ENCODE assay signal across 30 cellular contexts in the genomic region with DNA sequence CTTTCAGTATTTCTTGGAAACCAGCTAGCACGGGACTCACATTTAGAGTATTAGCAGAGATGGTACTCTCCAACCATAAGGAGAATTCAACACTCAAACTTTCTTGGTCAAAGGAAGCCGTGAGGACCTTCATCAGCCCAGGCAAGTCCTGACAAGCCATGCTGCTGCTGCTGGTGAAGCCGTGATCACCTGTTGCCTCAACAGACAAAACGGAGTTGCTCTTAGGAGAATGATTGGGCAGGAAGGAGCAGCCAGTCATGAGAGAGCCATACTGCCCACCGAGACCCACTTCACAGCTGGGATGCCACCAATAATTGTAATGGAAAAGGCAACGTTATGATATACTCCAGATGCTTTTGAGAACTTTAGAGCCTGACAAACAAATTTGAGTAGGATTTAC.
"Had no signal": no experiment of that assay in that cellular context is flagged by ENCODE, and none has a peak within 500 bp of the region (broad histone marks: within the 10 kb centered on the region; RNA-seq: fewer than 3 reads in every experiment).

No MANE protein-coding gene starts in this region.

- H3K36me3 Mint-ChIP-seq: activated CD8-positive, alpha-beta memory T cell treated with anti-CD3 and anti-CD28 coated beads, Interleukin-2, amount 10 ng/mL, durations not matched to agents 7 days and 5 days; activated naive CD8-positive, alpha-beta T cell treated with anti-CD3 and anti-CD28 coated beads for 36 hours had no signal

- ATAC-seq: activated CD8-positive, alpha-beta memory T cell treated with anti-CD3 and anti-CD28 coated beads, Interleukin-2, amount 10 ng/mL, durations not matched to agents 7 days and 5 days; Panc1 had no signal

- H3K4me1 ChIP-seq: SJCRH30 had no signal

- H3K4me1 Mint-ChIP-seq: activated CD4-positive, alpha-beta memory T cell treated with anti-CD3 and anti-CD28 coated beads, Interleukin-2, amount 10 ng/mL, durations not matched to agents 7 days and 5 days; activated CD8-positive, alpha-beta memory T cell treated with anti-CD3 and anti-CD28 coated beads, Interleukin-2, amount 10 ng/mL, durations not matched to agents 7 days and 5 days; activated naive CD8-positive, alpha-beta T cell treated with anti-CD3 and anti-CD28 coated beads for 36 hours had no signal

- H3K27ac ChIP-seq: brain microvascular endothelial cell, SJCRH30, SK-N-MC, WERI-Rb-1 had no signal

- H3K4me3 Mint-ChIP-seq: activated CD4-positive, alpha-beta memory T cell treated with anti-CD3 and anti-CD28 coated beads, Interleukin-2, amount 10 ng/mL, durations not matched to agents 7 days and 5 days; activated CD8-positive, alpha-beta memory T cell treated with anti-CD3 and anti-CD28 coated beads, Interleukin-2, amount 10 ng/mL, durations not matched to agents 7 days and 5 days; activated naive CD8-positive, alpha-beta T cell treated with anti-CD3 and anti-CD28 coated beads for 36 hours had no signal

- H3K9me3 ChIP-seq: MG63, SJCRH30 had no signal

- H3K27me3 ChIP-seq: brain microvascular endothelial cell, MG63 had no signal

- H3K36me3 ChIP-seq: brain microvascular endothelial cell, MG63, SJCRH30, WERI-Rb-1 had no signal

- H3K4me3 ChIP-seq: MG63, SJCRH30, SK-N-MC had no signal

- H3K9me3 Mint-ChIP-seq: activated CD4-positive, alpha-beta memory T cell treated with anti-CD3 and anti-CD28 coated beads, Interleukin-2, amount 10 ng/mL, durations not matched to agents 7 days and 5 days; activated naive CD8-positive, alpha-beta T cell treated with anti-CD3 and anti-CD28 coated beads for 36 hours had no signal

- H3K27me3 Mint-ChIP-seq: activated CD4-positive, alpha-beta memory T cell treated with anti-CD3 and anti-CD28 coated beads, Interleukin-2, amount 10 ng/mL, durations not matched to agents 7 days and 5 days; activated CD8-positive, alpha-beta memory T cell treated with anti-CD3 and anti-CD28 coated beads, Interleukin-2, amount 10 ng/mL, durations not matched to agents 7 days and 5 days had no signal

- H3K27ac Mint-ChIP-seq: activated CD4-positive, alpha-beta memory T cell treated with anti-CD3 and anti-CD28 coated beads, Interleukin-2, amount 10 ng/mL, durations not matched to agents 7 days and 5 days; activated CD8-positive, alpha-beta memory T cell treated with anti-CD3 and anti-CD28 coated beads, Interleukin-2, amount 10 ng/mL, durations not matched to agents 7 days and 5 days; activated naive CD8-positive, alpha-beta T cell treated with anti-CD3 and anti-CD28 coated beads for 36 hours had no signal

- DNase-seq: activated CD4-positive, alpha-beta memory T cell treated with anti-CD3 and anti-CD28 coated beads, Interleukin-2, amount 10 ng/mL, durations not matched to agents 7 days and 5 days; activated CD4-positive, alpha-beta T cell treated with anti-CD3 and anti-CD28 coated beads for 1 hour; activated CD4-positive, alpha-beta T cell treated with anti-CD3 and anti-CD28 coated beads for 48 hours; activated CD4-positive, CD25-positive, alpha-beta regulatory T cell; activated CD8-positive, alpha-beta memory T cell treated with anti-CD3 and anti-CD28 coated beads for 24 hours; activated CD8-positive, alpha-beta memory T cell treated with anti-CD3 and anti-CD28 coated beads, Interleukin-2, amount 10 ng/mL, durations not matched to agents 7 days and 5 days; activated CD8-positive, alpha-beta memory T cell treated with anti-CD3 and anti-CD28 coated beads, Interleukin-2, amount 50 U/mL, for 48 hours; activated effector memory CD4-positive, alpha-beta T cell treated with Interleukin-2 at 50 U/mL for 16 hours; activated naive CD4-positive, alpha-beta T cell treated with anti-CD3 and anti-CD28 coated beads, Interleukin-2, amount 50 U/mL, for 16 hours; activated naive CD8-positive, alpha-beta T cell treated with anti-CD3 and anti-CD28 coated beads for 36 hours; activated T-cell treated with anti-CD3 and anti-CD28 coated beads, Interleukin-2, amount 50 U/mL, for 48 hours; amniotic stem cell; aorta; brain microvascular endothelial cell; Karpas-422; MG63; NCI-H1048; NCI-H1105 treated with DMSO at 0.1 percent for 48 hours; NCI-H1436; NCI-H1694; NCI-H1930; NCI-H345; NCI-H526 treated with DMSO at 0.1 percent for 48 hours; NCI-H774; SHP77; SJCRH30; T1000; WERI-Rb-1 had no signal
